33 cellular contexts compared by ENCODE assay signal in the genomic region with DNA sequence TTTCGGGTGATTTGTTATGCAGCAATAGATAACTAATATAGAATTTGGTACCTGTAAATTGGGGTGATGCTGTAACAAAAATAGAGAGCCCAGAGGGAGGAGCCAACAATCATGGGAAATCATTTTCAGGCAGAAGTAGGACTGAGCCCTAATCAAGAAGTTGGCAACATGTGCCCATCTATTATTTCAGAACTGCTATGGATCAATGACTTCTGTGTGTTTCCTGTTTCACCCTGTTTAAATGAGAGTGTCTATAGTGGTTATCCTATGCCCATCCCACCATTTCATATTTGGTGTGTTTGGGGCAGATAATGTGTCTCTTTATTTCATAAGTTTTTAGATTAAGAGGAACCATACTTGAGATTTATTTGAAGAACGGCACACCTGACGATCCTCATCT.
"Had no signal": no experiment of that assay in that cellular context is flagged by ENCODE, and none has a peak within 500 bp of the region (broad histone marks: within the 10 kb centered on the region; RNA-seq: fewer than 3 reads in every experiment).

No MANE protein-coding gene starts in this region.

- DNase-seq: Karpas-422, Kasumi-1, MG63, MM.1S, NCI-H1048, NCI-H1092, NCI-H1092 treated with DMSO at 0.1 percent for 48 hours, NCI-H1105, NCI-H1105 treated with DMSO at 0.1 percent for 48 hours, NCI-H1417, NCI-H1417 treated with DMSO at 0.1 percent for 48 hours, NCI-H1436, NCI-H1436 treated with DMSO at 0.1 percent for 48 hours, NCI-H146, NCI-H1694, NCI-H1694 treated with DMSO at 0.1 percent for 48 hours, NCI-H187, NCI-H187 treated with DMSO at 0.1 percent for 48 hours, NCI-H1930, NCI-H2029, NCI-H2029 treated with DMSO at 0.1 percent for 48 hours, NCI-H2081, NCI-H2081 treated with DMSO at 0.1 percent for 48 hours, NCI-H2107, NCI-H2171, NCI-H2171 treated with DMSO at 0.1 percent for 48 hours, NCI-H2227 treated with DMSO at 0.1 percent for 48 hours, NCI-H226, NCI-H345, NCI-H446, NCI-H446 treated with DMSO at 0.1 percent for 48 hours, NCI-H510A, NCI-H510A treated with DMSO at 0.1 percent for 48 hours had no signal

- H3K27me3 ChIP-seq: MG63 had no signal

- H3K36me3 ChIP-seq: MG63 had no signal

- H3K4me3 ChIP-seq: MG63 had no signal
